Comparison of ENCODE assay signal across 1 cellular context in the genomic region with DNA sequence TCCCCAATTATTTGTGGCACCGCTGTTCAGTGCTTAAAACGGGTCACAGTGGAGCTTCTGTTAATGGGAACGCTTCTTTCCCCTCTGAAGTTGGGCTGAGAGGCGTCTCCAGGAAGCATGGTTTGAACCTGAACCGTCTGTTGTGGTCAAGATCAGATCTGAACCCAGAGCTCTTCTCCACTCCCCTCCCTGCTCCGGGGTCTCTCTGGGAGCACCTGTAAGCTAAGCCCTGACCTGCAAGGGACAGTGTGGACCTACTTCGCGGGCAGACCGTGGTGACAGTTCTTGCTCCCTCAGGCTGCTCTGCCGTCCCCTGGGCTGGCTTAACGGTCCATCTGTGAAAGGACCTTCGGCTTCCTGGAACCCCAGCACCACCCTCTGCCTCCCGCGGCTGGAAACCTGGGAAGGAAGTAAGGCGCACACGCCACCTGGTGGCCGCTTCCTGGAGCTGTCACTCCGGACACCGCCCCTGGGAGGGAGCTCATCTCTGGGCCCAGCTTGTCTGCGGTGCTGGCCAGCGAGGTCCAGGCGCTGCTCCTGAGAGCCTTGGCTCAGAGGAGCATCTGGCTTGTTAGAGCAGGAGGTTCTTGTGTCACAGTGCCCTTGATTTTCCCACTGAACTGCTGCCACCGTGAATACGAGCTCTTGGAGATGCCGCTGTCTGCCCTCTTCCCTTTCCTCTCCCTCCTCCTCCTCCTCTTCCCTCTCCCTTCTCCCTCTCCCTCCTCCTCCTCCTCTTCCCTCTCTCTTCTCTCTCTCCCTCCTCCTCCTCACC.
TF ChIP-seq lines count a peak whose summit lies in the region.

No MANE protein-coding gene starts in this region.

TF ChIP-seq in HCT116, 20 proteins besides CTCF, POLR2A, EP300 and RAD21 (continued from another document):
- TF ChIP-seq CBX3 (IDR thresholded peaks at IDR 0.05; ENCODE audit: low read depth) (no peak), EGR1 (IDR thresholded peaks at IDR 0.05; ENCODE audit: low read depth) (no peak), YY1 (IDR thresholded peaks at IDR 0.05; ENCODE audit: extremely low read depth, insufficient replicate concordance, low read depth, low read length) (no peak), SIN3A (IDR thresholded peaks at IDR 0.05; ENCODE audit: low read depth) (no peak), FOSL1 (IDR thresholded peaks at IDR 0.05; ENCODE audit: low read depth) (no peak)
